ENCODE assay signal across 23 cellular contexts in the genomic region with DNA sequence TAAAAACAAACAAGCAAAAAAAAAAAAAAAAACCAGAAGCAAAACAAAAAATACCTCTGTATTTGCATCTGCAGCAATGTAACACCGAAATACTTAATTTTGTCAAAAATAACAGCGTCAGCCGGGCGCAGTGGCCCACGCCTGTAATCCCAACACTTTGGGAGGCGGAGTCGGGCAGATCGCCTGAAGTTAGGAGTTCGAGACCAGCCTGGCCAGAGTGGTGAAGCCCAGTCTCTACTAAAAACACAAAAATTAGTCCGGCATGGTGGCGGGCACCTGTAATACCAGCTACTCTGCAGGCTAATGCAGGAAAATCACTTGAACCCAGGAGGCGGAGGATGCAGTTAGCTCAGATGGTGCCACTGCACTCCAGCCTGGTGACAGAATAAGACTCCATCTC.
DNase-seq lines count a peak whose midpoint lies in the region; ATAC-seq lines count a peak whose summit lies in the region.
"Had no signal": no experiment of that assay in that cellular context is flagged by ENCODE, and none has a peak within 500 bp of the region (broad histone marks: within the 10 kb centered on the region; RNA-seq: fewer than 3 reads in every experiment).

No MANE protein-coding gene starts in this region.

- no peak for ATAC-seq in GM18519 (IDR thresholded peaks at IDR 0.05; ENCODE audit: low FRiP score, unreplicated experiment)
- ATAC-seq: A549; CD8-positive, alpha-beta T cell had no signal

- DNase-seq in posterior vena cava (ENCODE audit: low spot score) = peak; percentile 65
- DNase-seq: 8988T; ACHN; AML-193; BE2C; C1 segment of cervical spinal cord; Caco-2; Calu3; CD4-positive, alpha-beta memory T cell; CD4-positive, alpha-beta T cell; CD4-positive, CD25-positive, alpha-beta regulatory T cell; CD8-positive, alpha-beta memory T cell; CD8-positive, alpha-beta T cell; COR-L47; DMS 273 treated with DMSO at 0.1 percent for 48 hours; DMS153; DMS53; DMS79; DMS79 treated with DMSO at 0.1 percent for 48 hours; DND-41; EL had no signal

- intact Hi-C loops in posterior vena cava (cut with DNase I) = no loop called here
